In genomic region chr2:45699032-45699658, GRCh38 we compare ENCODE assay signal across 9 cellular contexts. TPM values are rescaled to one million over a fixed set of nuclear protein-coding genes. Genes with fewer than 3 reads are reported as not detected.
A peak's percentile ranks its signal among the peaks of the same experiment; 100 is the strongest.
DNase-seq lines count a peak whose midpoint lies in the region; ATAC-seq and TF ChIP-seq lines count a peak whose summit lies in the region.
"Had no signal": no experiment of that assay in that cellular context is flagged by ENCODE, and none has a peak within 500 bp of the region (broad histone marks: within the 10 kb centered on the region; RNA-seq: fewer than 3 reads in every experiment).

No MANE protein-coding gene starts in this region.

- no peak for TF ChIP-seq CTCF in right lobe of liver (IDR thresholded peaks at IDR 0.05)

- no peak overlapping the region for H3K4me3 ChIP-seq in right lobe of liver

- no peaks in the 10 kb centered on the region for H3K27me3 ChIP-seq in right lobe of liver

- ATAC-seq in GM19463 (IDR thresholded peaks at IDR 0.05; ENCODE audit: unreplicated experiment) (peak; percentile 80), right lobe of liver (no peak)

- no peaks in the 10 kb centered on the region for H3K9me3 ChIP-seq in right lobe of liver

- no peak for TF ChIP-seq POLR2A in right lobe of liver (IDR thresholded peaks at IDR 0.05)

- DNase-seq in AG08395 (ENCODE audit: low spot score) (peak; percentile 70), HPDE6-E6E7 (ENCODE audit: extremely low spot score) (peak; percentile 69), fibroblast of the conjunctiva (ENCODE audit: low read depth) (peak; percentile 21), activated gamma-delta T cell treated with Interleukin-2 at 50 U/mL for 16 hours (no peak), right lobe of liver (no peak), NCI-H146 treated with DMSO at 0.1 percent for 48 hours (lab: John Stamatoyannopoulos, UW; ENCODE audit: unreplicated experiment) (no peak), mucosa of gallbladder (ENCODE audit: low spot score) (no peak)
- DNase-seq: activated effector memory CD4-positive, alpha-beta T cell treated with Interleukin-2 at 50 U/mL for 16 hours had no signal

- no peaks in the 10 kb centered on the region for H3K4me1 ChIP-seq in right lobe of liver

- WGBS in right lobe of liver (ENCODE audit: insufficient coverage, low coverage, low lambda C conversion rate, missing lambda C conversion rate), result 81% methylated on average over 6 of the region's 7 CpGs

- intact Hi-C loops in right lobe of liver (cut with DNase I), result no loop called here

- no peaks in the 10 kb centered on the region for H3K36me3 ChIP-seq in right lobe of liver

- H3K27ac ChIP-seq in right lobe of liver, result no peak overlapping the region

RNA-seq across cellular contexts. Expression of gene PRKCE, which starts 47.7 kb away (rescaled TPM):
- total RNA-seq in right lobe of liver, result 10 to 100 TPM in 4 of 6 experiments, 1 to 10 TPM in 2; 5.2 to 18.8 (median 11.0) TPM
- 20.8 TPM for total RNA-seq in mucosa of gallbladder

Comparison
In these comparisons a context has a peak if more than half of its experiments do, and no peak if none do; other contexts are left out.
1. DNase-seq: peak in AG08395 (single experiment), HPDE6-E6E7 (single experiment) and fibroblast of the conjunctiva (single experiment); none in activated gamma-delta T cell treated with Interleukin-2 at 50 U/mL for 16 hours (single experiment), right lobe of liver (0 of 3), NCI-H146 treated with DMSO at 0.1 percent for 48 hours (single experiment) and mucosa of gallbladder (single experiment).